In genomic region chr15:41971089-41971892, GRCh38 we compare ENCODE assay signal across 8 cellular contexts. TPM values are rescaled to one million over a fixed set of nuclear protein-coding genes. Genes with fewer than 3 reads are reported as not detected.
A peak's percentile ranks its signal among the peaks of the same experiment; 100 is the strongest.
DNase-seq lines count a peak whose midpoint lies in the region; ATAC-seq lines count a peak whose summit lies in the region.

No MANE protein-coding gene starts in this region.

- peak; percentile 49 for ATAC-seq in HG02938 (IDR thresholded peaks at IDR 0.05; ENCODE audit: unreplicated experiment)

- DNase-seq in NK-92 treated with Interleukin-12 subunit alpha and Interleukin-12 subunit beta, amount 100 ng/mL, for 24 hours (lab: John Stamatoyannopoulos, UW), result peak; percentile 50
- DNase-seq in NK-92 (lab: John Stamatoyannopoulos, UW; ENCODE audit: unreplicated experiment), result no peak
- peak; percentile 29 for DNase-seq in NCI-H226
- peak; percentile 71 for DNase-seq in activated CD4-positive, alpha-beta T cell treated with anti-CD3 and anti-CD28 coated beads, Interleukin-2, amount 50 U/mL, for 1 hour
- DNase-seq in effector CD8-positive, alpha-beta T cell (lab: John Stamatoyannopoulos, UW), result peak; percentile 36
- peak; percentile 90 for DNase-seq in mesenteric fat pad (ENCODE audit: low spot score)
- DNase-seq in stimulated activated CD8-positive, alpha-beta memory T cell treated with anti-CD3 and anti-CD28 coated beads, Interleukin-2, amount 100 ng/mL, for 48 hours (ENCODE audit: low read depth in 2 of 2), result peak; percentile 57 to 65

RNA-seq across cellular contexts. Expression of gene EHD4, which starts 1.1 kb away (rescaled TPM):
- 35.7 TPM for total RNA-seq in mesenteric fat pad

RNA-seq across cellular contexts. Expression of gene PLA2G4E, which starts 49.6 kb away (rescaled TPM):
- total RNA-seq in mesenteric fat pad, result not detected
